1 cellular context compared by ENCODE assay signal in the genomic region with DNA sequence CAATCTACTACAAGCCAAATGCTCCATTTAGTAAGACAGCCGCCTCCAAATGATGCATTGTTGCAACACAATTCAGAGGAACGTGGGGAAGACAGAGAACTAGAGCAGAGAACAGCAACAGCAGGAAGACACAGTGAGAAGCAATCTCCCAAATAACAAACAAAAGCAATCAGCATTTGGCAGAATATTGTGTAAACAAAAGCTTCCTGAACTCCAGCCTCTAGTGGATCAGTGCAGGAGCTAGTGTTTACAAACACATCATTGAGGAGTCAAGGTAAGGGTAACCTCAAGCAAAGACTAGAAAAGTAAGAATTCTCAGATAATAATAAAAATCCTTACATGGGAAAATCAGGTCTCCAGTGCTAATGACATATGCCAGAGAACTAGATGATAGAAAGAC.
TF ChIP-seq lines count a peak whose summit lies in the region.

No MANE protein-coding gene starts in this region.

TF ChIP-seq in HepG2, 621 proteins besides CTCF, POLR2A, EP300 and RAD21 (continued from another document):
- TF ChIP-seq DZIP1 (CRISPR knock-in tag; IDR thresholded peaks at IDR 0.05), result no peak
- TF ChIP-seq RXRB (CRISPR knock-in tag; IDR thresholded peaks at IDR 0.05; ENCODE audit: borderline replicate concordance), result 0 out of 2 replicates have a peak, but pooled peaks have one; percentile 25
- TF ChIP-seq SOX5 (CRISPR knock-in tag; IDR thresholded peaks at IDR 0.05; ENCODE audit: borderline replicate concordance), result peak; percentile 39; the same call in 1 of the 2 replicates
- TF ChIP-seq, protein P1, sequence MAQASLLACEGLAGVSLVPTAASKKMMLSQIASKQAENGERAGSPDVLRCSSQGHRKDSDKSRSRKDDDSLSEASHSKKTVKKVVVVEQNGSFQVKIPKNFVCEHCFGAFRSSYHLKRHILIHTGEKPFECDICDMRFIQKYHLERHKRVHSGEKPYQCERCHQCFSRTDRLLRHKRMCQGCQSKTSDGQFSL (CRISPR knock-in tag; IDR thresholded peaks at IDR 0.05), result no peak
- TF ChIP-seq RARA (CRISPR knock-in tag; IDR thresholded peaks at IDR 0.05), result peak; percentile 78
- no peak for TF ChIP-seq SOX13 (IDR thresholded peaks at IDR 0.05)
- peak in 1 of 2 experiments; percentile 37; a peak in 1 of 4 replicates for TF ChIP-seq SOX13 (CRISPR knock-in tag; conservative IDR thresholded peaks at IDR 0.05 in 1 of 2, IDR thresholded peaks at IDR 0.05 in 1 of 2)
- no peak for TF ChIP-seq ZNF777 (CRISPR knock-in tag; IDR thresholded peaks at IDR 0.05)
- TF ChIP-seq HNRNPH1 (optimal IDR thresholded peaks at IDR 0.05; ENCODE audit: low read depth, low read length), result no peak
- no peak for TF ChIP-seq ZNF580 (CRISPR knock-in tag; IDR thresholded peaks at IDR 0.05; ENCODE audit: borderline replicate concordance, low read depth)
- TF ChIP-seq ZFP36L2 (CRISPR knock-in tag; IDR thresholded peaks at IDR 0.05), result no peak
- TF ChIP-seq, protein P2, sequence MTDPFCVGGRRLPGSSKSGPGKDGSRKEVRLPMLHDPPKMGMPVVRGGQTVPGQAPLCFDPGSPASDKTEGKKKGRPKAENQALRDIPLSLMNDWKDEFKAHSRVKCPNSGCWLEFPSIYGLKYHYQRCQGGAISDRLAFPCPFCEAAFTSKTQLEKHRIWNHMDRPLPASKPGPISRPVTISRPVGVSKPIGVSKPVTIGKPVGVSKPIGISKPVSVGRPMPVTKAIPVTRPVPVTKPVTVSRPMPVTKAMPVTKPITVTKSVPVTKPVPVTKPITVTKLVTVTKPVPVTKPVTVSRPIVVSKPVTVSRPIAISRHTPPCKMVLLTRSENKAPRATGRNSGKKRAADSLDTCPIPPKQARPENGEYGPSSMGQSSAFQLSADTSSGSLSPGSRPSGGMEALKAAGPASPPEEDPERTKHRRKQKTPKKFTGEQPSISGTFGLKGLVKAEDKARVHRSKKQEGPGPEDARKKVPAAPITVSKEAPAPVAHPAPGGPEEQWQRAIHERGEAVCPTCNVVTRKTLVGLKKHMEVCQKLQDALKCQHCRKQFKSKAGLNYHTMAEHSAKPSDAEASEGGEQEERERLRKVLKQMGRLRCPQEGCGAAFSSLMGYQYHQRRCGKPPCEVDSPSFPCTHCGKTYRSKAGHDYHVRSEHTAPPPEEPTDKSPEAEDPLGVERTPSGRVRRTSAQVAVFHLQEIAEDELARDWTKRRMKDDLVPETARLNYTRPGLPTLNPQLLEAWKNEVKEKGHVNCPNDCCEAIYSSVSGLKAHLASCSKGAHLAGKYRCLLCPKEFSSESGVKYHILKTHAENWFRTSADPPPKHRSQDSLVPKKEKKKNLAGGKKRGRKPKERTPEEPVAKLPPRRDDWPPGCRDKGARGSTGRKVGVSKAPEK (CRISPR knock-in tag; IDR thresholded peaks at IDR 0.05; ENCODE audit: borderline replicate concordance), result no peak
- no peak for TF ChIP-seq ZNF17 (CRISPR knock-in tag; IDR thresholded peaks at IDR 0.05)
- no peak for TF ChIP-seq NFKBIZ (CRISPR knock-in tag; IDR thresholded peaks at IDR 0.05)
- TF ChIP-seq FOXP1 (IDR thresholded peaks at IDR 0.05), result no peak
- peak; percentile 66 for TF ChIP-seq FOXP1 (CRISPR knock-in tag; IDR thresholded peaks at IDR 0.05)
- TF ChIP-seq HNF1B (CRISPR knock-in tag; IDR thresholded peaks at IDR 0.05), result no peak
- no peak for TF ChIP-seq ZNF549 (CRISPR knock-in tag; IDR thresholded peaks at IDR 0.05)
- TF ChIP-seq, protein P3, sequence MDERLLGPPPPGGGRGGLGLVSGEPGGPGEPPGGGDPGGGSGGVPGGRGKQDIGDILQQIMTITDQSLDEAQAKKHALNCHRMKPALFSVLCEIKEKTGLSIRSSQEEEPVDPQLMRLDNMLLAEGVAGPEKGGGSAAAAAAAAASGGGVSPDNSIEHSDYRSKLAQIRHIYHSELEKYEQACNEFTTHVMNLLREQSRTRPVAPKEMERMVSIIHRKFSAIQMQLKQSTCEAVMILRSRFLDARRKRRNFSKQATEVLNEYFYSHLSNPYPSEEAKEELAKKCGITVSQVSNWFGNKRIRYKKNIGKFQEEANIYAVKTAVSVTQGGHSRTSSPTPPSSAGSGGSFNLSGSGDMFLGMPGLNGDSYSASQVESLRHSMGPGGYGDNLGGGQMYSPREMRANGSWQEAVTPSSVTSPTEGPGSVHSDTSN (CRISPR knock-in tag; IDR thresholded peaks at IDR 0.05), result no peak
- TF ChIP-seq MXD4 (CRISPR knock-in tag; IDR thresholded peaks at IDR 0.05), result no peak
- TF ChIP-seq, protein P4, sequence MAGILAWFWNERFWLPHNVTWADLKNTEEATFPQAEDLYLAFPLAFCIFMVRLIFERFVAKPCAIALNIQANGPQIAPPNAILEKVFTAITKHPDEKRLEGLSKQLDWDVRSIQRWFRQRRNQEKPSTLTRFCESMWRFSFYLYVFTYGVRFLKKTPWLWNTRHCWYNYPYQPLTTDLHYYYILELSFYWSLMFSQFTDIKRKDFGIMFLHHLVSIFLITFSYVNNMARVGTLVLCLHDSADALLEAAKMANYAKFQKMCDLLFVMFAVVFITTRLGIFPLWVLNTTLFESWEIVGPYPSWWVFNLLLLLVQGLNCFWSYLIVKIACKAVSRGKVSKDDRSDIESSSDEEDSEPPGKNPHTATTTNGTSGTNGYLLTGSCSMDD (CRISPR knock-in tag; IDR thresholded peaks at IDR 0.05), result no peak
- TF ChIP-seq SCMH1 (CRISPR knock-in tag; IDR thresholded peaks at IDR 0.05; ENCODE audit: borderline replicate concordance), result no peak
- TF ChIP-seq NONO (IDR thresholded peaks at IDR 0.05), result no peak
- TF ChIP-seq NONO (CRISPR knock-in tag; conservative IDR thresholded peaks at IDR 0.05), result no peak
- no peak for TF ChIP-seq DNMT3B (CRISPR knock-in tag; conservative IDR thresholded peaks at IDR 0.05)
- no peak for TF ChIP-seq ZNF317 (CRISPR knock-in tag; IDR thresholded peaks at IDR 0.05)
- TF ChIP-seq YEATS2 (CRISPR knock-in tag; IDR thresholded peaks at IDR 0.05; ENCODE audit: borderline replicate concordance), result no peak
- no peak for TF ChIP-seq TEF (CRISPR knock-in tag; IDR thresholded peaks at IDR 0.05)
